In genomic region chr17:82685291-82685690, GRCh38 we compare ENCODE assay signal across 13 cellular contexts.
"Had no signal": no experiment of that assay in that cellular context is flagged by ENCODE, and none has a peak within 500 bp of the region (broad histone marks: within the 10 kb centered on the region; RNA-seq: fewer than 3 reads in every experiment).

No MANE protein-coding gene starts in this region.

- H3K27ac Mint-ChIP-seq: activated CD4-positive, alpha-beta T cell treated with anti-CD3 and anti-CD28 coated beads, Interleukin-2, amount 10 ng/mL, durations not matched to agents 7 days and 5 days; activated naive CD4-positive, alpha-beta T cell treated with anti-CD3 and anti-CD28 coated beads, Interleukin-2, amount 50 U/mL, for 72 hours; activated T-cell treated with anti-CD3 and anti-CD28 coated beads, Interleukin-2, amount 50 U/mL, for 72 hours; stimulated activated effector memory CD8-positive, alpha-beta T cell treated with anti-CD3 and anti-CD28 coated beads, Interleukin-12 subunit alpha, Interleukin-12 subunit beta, amount 100 ng/mL, for 72 hours had no signal

- H3K36me3 ChIP-seq: vagina had no signal

- H3K9me3 Mint-ChIP-seq: stimulated activated effector memory CD8-positive, alpha-beta T cell treated with anti-CD3 and anti-CD28 coated beads, Interleukin-12 subunit alpha, Interleukin-12 subunit beta, amount 100 ng/mL, for 72 hours had no signal

- H3K27ac ChIP-seq: coronary artery, tibial artery, vagina had no signal

- H3K27me3 ChIP-seq: tibial artery, vagina had no signal

- DNase-seq: activated CD4-positive, alpha-beta T cell treated with anti-CD3 and anti-CD28 coated beads, Interleukin-2, amount 10 ng/mL, durations not matched to agents 7 days and 5 days; activated CD8-positive, alpha-beta memory T cell treated with anti-CD3 and anti-CD28 coated beads, Interleukin-2, amount 50 U/mL, for 48 hours; activated gamma-delta T cell; activated T-cell treated with anti-CD3 and anti-CD28 coated beads, Interleukin-2, amount 50 U/mL, for 72 hours; effector CD8-positive, alpha-beta T cell; foreskin fibroblast; hippocampal formation; left ventricle myocardium superior; tibial artery had no signal

- ATAC-seq: activated naive CD4-positive, alpha-beta T cell treated with anti-CD3 and anti-CD28 coated beads, Interleukin-2, amount 50 U/mL, for 72 hours; activated T-cell treated with anti-CD3 and anti-CD28 coated beads, Interleukin-2, amount 50 U/mL, for 72 hours; left ventricle myocardium superior; stimulated activated effector memory CD8-positive, alpha-beta T cell treated with anti-CD3 and anti-CD28 coated beads, Interleukin-12 subunit alpha, Interleukin-12 subunit beta, amount 100 ng/mL, for 72 hours had no signal

- H3K4me3 Mint-ChIP-seq: activated CD4-positive, alpha-beta T cell treated with anti-CD3 and anti-CD28 coated beads, Interleukin-2, amount 10 ng/mL, durations not matched to agents 7 days and 5 days; activated T-cell treated with anti-CD3 and anti-CD28 coated beads, Interleukin-2, amount 50 U/mL, for 72 hours; stimulated activated effector memory CD8-positive, alpha-beta T cell treated with anti-CD3 and anti-CD28 coated beads, Interleukin-12 subunit alpha, Interleukin-12 subunit beta, amount 100 ng/mL, for 72 hours had no signal

- H3K4me1 Mint-ChIP-seq: activated CD4-positive, alpha-beta T cell treated with anti-CD3 and anti-CD28 coated beads, Interleukin-2, amount 10 ng/mL, durations not matched to agents 7 days and 5 days; stimulated activated effector memory CD8-positive, alpha-beta T cell treated with anti-CD3 and anti-CD28 coated beads, Interleukin-12 subunit alpha, Interleukin-12 subunit beta, amount 100 ng/mL, for 72 hours had no signal

- H3K4me1 ChIP-seq: vagina had no signal

- H3K4me3 ChIP-seq: coronary artery, tibial artery, vagina had no signal
